ENCODE assay signal across 8 cellular contexts in genomic region chr4:110196871-110197420, GRCh38. TPM values are rescaled to one million over a fixed set of nuclear protein-coding genes. Genes with fewer than 3 reads are reported as not detected.
DNase-seq lines count a peak whose midpoint lies in the region; ATAC-seq lines count a peak whose summit lies in the region.

No MANE protein-coding gene starts in this region.

- peak overlapping the region; percentile 39 for H3K9ac ChIP-seq in muscle layer of colon (ENCODE audit: low read length)

- peak; percentile 34 for DNase-seq in NCI-H2029 treated with DMSO at 0.1 percent for 48 hours (lab: John Stamatoyannopoulos, UW)
- DNase-seq in NCI-H2029 (lab: John Stamatoyannopoulos, UW) = no peak
- DNase-seq in NCI-H345 (lab: John Stamatoyannopoulos, UW) = peak; percentile 46
- DNase-seq in activated T-cell treated with anti-CD3 and anti-CD28 coated beads for 48 hours (ENCODE audit: low read depth) = peak; percentile 49
- peak; percentile 45 for DNase-seq in stimulated activated naive CD4-positive, alpha-beta T cell treated with Interleukin-2 at 50 U/mL for 16 hours (lab: John Stamatoyannopoulos, UW)

- H3K27me3 ChIP-seq in esophagus (ENCODE audit: control insufficient read depth in 1 of 2, insufficient read depth in 2 of 2, low read length in 2 of 2) = no peaks in the 10 kb centered on the region
- H3K27me3 ChIP-seq in muscle layer of colon (ENCODE audit: control insufficient read depth in 1 of 2, insufficient read depth in 2 of 2, low read length in 2 of 2) = no peaks in the 10 kb centered on the region

- ATAC-seq in HG02840 (IDR thresholded peaks at IDR 0.05; ENCODE audit: low FRiP score, unreplicated experiment) = peak; percentile 32

- H3K9me3 ChIP-seq in esophagus (ENCODE audit: control insufficient read depth in 2 of 2, insufficient read depth in 1 of 2, low read depth in 1 of 2, low read length in 1 of 2) (no peaks in the 10 kb centered on the region), muscle layer of colon (ENCODE audit: low read length) (no peaks in the 10 kb centered on the region)

- peak overlapping the region; percentile 95 to 97 for H3K27ac ChIP-seq in esophagus (ENCODE audit: low read depth in 2 of 2, low read length in 1 of 2)
- H3K27ac ChIP-seq in muscle layer of colon (ENCODE audit: low read depth, low read length) = peak overlapping the region; percentile 85

- 0 to 1% methylated on average over 39 to 44 of the region's 44 CpGs for WGBS in esophagus, 2 donors

- no peaks in the 10 kb centered on the region for H3K36me3 ChIP-seq in esophagus (ENCODE audit: control insufficient read depth in 2 of 2, insufficient read depth in 2 of 2, low read length in 1 of 2)
- no peaks in the 10 kb centered on the region for H3K36me3 ChIP-seq in muscle layer of colon (ENCODE audit: insufficient read depth, low read length)

- H3K4me3 ChIP-seq in esophagus (ENCODE audit: low read depth in 1 of 2, low read length in 2 of 2) = peak overlapping the region; percentile 85 to 86
- H3K4me3 ChIP-seq in muscle layer of colon (ENCODE audit: low read depth in 1 of 2, low read length in 2 of 2) = peak overlapping the region; percentile 62 to 99

- H3K4me1 ChIP-seq in esophagus (ENCODE audit: control insufficient read depth in 2 of 2, insufficient read depth in 2 of 2, low read length in 1 of 2) (no peaks in the 10 kb centered on the region), muscle layer of colon (ENCODE audit: insufficient read depth, low read length) (peaks cover 10% of the 10 kb centered on the region)

RNA-seq across cellular contexts. Expression of gene ELOVL6, which starts 1.5 kb away (rescaled TPM):
- polyA plus RNA-seq in esophagus = 10 to 100 TPM; 17.3 to 17.7 TPM
